Comparison of ENCODE assay signal across 19 cellular contexts in the genomic region with DNA sequence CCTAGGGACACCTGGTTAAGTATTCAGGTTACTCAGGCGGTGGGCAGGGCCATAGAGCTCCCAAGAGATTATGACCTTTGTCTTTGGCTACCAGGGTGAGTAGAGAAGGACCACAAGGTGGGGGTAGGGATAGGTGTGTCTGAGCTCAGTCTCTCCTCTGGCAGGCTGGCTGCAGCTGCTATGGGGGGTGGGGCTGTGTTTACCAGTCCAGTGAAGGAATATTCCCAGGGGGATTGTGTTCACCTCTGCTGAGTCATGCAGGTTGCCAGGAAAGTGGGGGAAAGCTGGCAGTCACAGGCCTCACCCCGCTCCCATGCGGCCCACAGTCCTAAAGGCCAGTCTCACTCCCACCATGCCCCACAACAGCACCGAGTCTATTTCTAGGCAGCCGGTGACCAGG. TPM values are rescaled to one million over a fixed set of nuclear protein-coding genes. Genes with fewer than 3 reads are reported as not detected.
DNase-seq lines count a peak whose midpoint lies in the region; ATAC-seq and TF ChIP-seq lines count a peak whose summit lies in the region.
"Had no signal": no experiment of that assay in that cellular context is flagged by ENCODE, and none has a peak within 500 bp of the region (broad histone marks: within the 10 kb centered on the region; RNA-seq: fewer than 3 reads in every experiment).

No MANE protein-coding gene starts in this region.

- peaks cover 12% of the 10 kb centered on the region for H3K36me3 Mint-ChIP-seq in endothelial cell (ENCODE audit: low read depth, unreplicated experiment)

- H3K27me3 Mint-ChIP-seq in endothelial cell (ENCODE audit: unreplicated experiment), result peaks cover 8% of the 10 kb centered on the region
- H3K27me3 Mint-ChIP-seq: progenitor cell of endocrine pancreas; stimulated activated naive CD8-positive, alpha-beta T cell treated with anti-CD3 and anti-CD28 coated beads, Interleukin-15, amount 100 ng/mL, for 72 hours had no signal

- H3K9me3 Mint-ChIP-seq in endothelial cell (ENCODE audit: unreplicated experiment), result peaks cover 4% of the 10 kb centered on the region
- H3K9me3 Mint-ChIP-seq: stimulated activated naive CD8-positive, alpha-beta T cell treated with anti-CD3 and anti-CD28 coated beads, Interleukin-15, amount 100 ng/mL, for 72 hours had no signal

- no peak for TF ChIP-seq CTCF in endothelial cell (IDR thresholded peaks at IDR 0.05; ENCODE audit: unreplicated experiment)

- no peak overlapping the region for H3K27ac Mint-ChIP-seq in endothelial cell (ENCODE audit: unreplicated experiment)
- H3K27ac Mint-ChIP-seq: mesothelial cell of epicardium; progenitor cell of endocrine pancreas; stimulated activated naive CD8-positive, alpha-beta T cell treated with anti-CD3 and anti-CD28 coated beads, Interleukin-15, amount 100 ng/mL, for 72 hours had no signal

- H3K4me3 Mint-ChIP-seq in endothelial cell (ENCODE audit: unreplicated experiment), result peak overlapping the region; percentile 48
- H3K4me3 Mint-ChIP-seq: mesothelial cell of epicardium; stimulated activated naive CD8-positive, alpha-beta T cell treated with anti-CD3 and anti-CD28 coated beads, Interleukin-15, amount 100 ng/mL, for 72 hours had no signal

- DNase-seq in COR-L47 (lab: John Stamatoyannopoulos, UW) (peak; percentile 16), ELF-1 (ENCODE audit: low read depth, low spot score) (peak; percentile 32), NCI-H748 (lab: John Stamatoyannopoulos, UW; ENCODE audit: unreplicated experiment) (peak; percentile 88), endothelial cell (ENCODE audit: low spot score) (no peak), HT-29 (ENCODE audit: low spot score) (no peak), NCI-H2081 (lab: John Stamatoyannopoulos, UW) (no peak), AG20443 (ENCODE audit: low spot score) (no peak)
- DNase-seq: activated CD4-positive, alpha-beta T cell treated with anti-CD3 and anti-CD28 coated beads, Interleukin-2, amount 50 U/mL, for 48 hours; activated T-cell treated with anti-CD3 and anti-CD28 coated beads for 4 hours; IMR-90; stimulated activated CD4-positive, alpha-beta T cell treated with anti-CD3 and anti-CD28 coated beads, Interleukin-4, amount 100 ng/mL, for 1 hour; stimulated activated naive CD8-positive, alpha-beta T cell treated with anti-CD3 and anti-CD28 coated beads, Interleukin-15, amount 100 ng/mL, for 72 hours; trophoblast cell had no signal

- ATAC-seq in HG03460 (IDR thresholded peaks at IDR 0.05; ENCODE audit: unreplicated experiment), result no peak
- ATAC-seq: gastroesophageal sphincter; left colon; Right ventricle myocardium inferior; stimulated activated naive CD8-positive, alpha-beta T cell treated with anti-CD3 and anti-CD28 coated beads, Interleukin-15, amount 100 ng/mL, for 72 hours had no signal

- H3K4me1 Mint-ChIP-seq in endothelial cell (ENCODE audit: unreplicated experiment), result peaks cover 28% of the 10 kb centered on the region

RNA-seq across cellular contexts. Expression of gene POU5F2, which starts 53.6 kb away (rescaled TPM):
- total RNA-seq in endothelial cell (ENCODE audit: unreplicated experiment), result 0.64 TPM
- total RNA-seq in HT-29 (2014; rRNA removed; shearing (Covaris generic)), result 0.13 and 0.64 TPM in 2 replicates

Comparison
In these comparisons a context has a peak if more than half of its experiments do, and no peak if none do; other contexts are left out.
1. DNase-seq: peak in COR-L47 (single experiment), ELF-1 (single experiment) and NCI-H748 (single experiment); none in endothelial cell (single experiment), HT-29 (single experiment), NCI-H2081 (0 of 2) and AG20443 (single experiment).